In genomic region chr16:57447142-57447962, GRCh38 we compare ENCODE assay signal across 1 cellular context.
A peak's percentile ranks its signal among the peaks of the same experiment; 100 is the strongest.
TF ChIP-seq lines count a peak whose summit lies in the region.

CIAPIN1 (minus strand) TSS chr16:57447385; CDS start chr16:57440928, 6,457 bp downstream.
A gene with protein sequence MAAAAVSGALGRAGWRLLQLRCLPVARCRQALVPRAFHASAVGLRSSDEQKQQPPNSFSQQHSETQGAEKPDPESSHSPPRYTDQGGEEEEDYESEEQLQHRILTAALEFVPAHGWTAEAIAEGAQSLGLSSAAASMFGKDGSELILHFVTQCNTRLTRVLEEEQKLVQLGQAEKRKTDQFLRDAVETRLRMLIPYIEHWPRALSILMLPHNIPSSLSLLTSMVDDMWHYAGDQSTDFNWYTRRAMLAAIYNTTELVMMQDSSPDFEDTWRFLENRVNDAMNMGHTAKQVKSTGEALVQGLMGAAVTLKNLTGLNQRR (plus strand): TSS chr16:57447479. CDS start chr16:57447506, 27 bp downstream.

TF ChIP-seq in HCT116, 20 proteins besides CTCF, POLR2A, EP300 and RAD21 (continued from another document):
- no peak for TF ChIP-seq SRF (IDR thresholded peaks at IDR 0.05; ENCODE audit: low read depth)
- TF ChIP-seq, protein P1, sequence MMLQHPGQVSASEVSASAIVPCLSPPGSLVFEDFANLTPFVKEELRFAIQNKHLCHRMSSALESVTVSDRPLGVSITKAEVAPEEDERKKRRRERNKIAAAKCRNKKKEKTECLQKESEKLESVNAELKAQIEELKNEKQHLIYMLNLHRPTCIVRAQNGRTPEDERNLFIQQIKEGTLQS (IDR thresholded peaks at IDR 0.05) = no peak
- TF ChIP-seq ELF1 (IDR thresholded peaks at IDR 0.05; ENCODE audit: borderline replicate concordance, low read depth) = peak; percentile 89
- TF ChIP-seq POLR2AphosphoS5 (IDR thresholded peaks at IDR 0.05; ENCODE audit: low read depth, low read length) = peak; percentile 95
- peak; percentile 50 for TF ChIP-seq SP1 (IDR thresholded peaks at IDR 0.05; ENCODE audit: low read depth)
- TF ChIP-seq CBX3 (IDR thresholded peaks at IDR 0.05; ENCODE audit: low read depth) = peak; percentile 62; the same call in 1 of the 2 replicates
